Comparison of ENCODE assay signal across 12 cellular contexts in genomic region chr1:77473690-77474089, GRCh38.
DNase-seq lines count a peak whose midpoint lies in the region; ATAC-seq and TF ChIP-seq lines count a peak whose summit lies in the region.
"Had no signal": no experiment of that assay in that cellular context is flagged by ENCODE, and none has a peak within 500 bp of the region (broad histone marks: within the 10 kb centered on the region; RNA-seq: fewer than 3 reads in every experiment).

No MANE protein-coding gene starts in this region.

- TF ChIP-seq EP300 in SK-N-SH (IDR thresholded peaks at IDR 0.05; ENCODE audit: borderline replicate concordance in 1 of 2, low read depth in 1 of 2, low read length in 1 of 2) = peak in 1 of 2 experiments; percentile 83; a peak in 2 of 4 replicates

- TF ChIP-seq CTCF in SK-N-SH (IDR thresholded peaks at IDR 0.05) (no peak), retinal pigment epithelial cell (conservative IDR thresholded peaks at IDR 0.05; ENCODE audit: low read depth, low read length) (no peak)

- H4K20me1 ChIP-seq in SK-N-SH (ENCODE audit: insufficient read depth) = no peaks in the 10 kb centered on the region

- H3K4me1 ChIP-seq in SK-N-SH (ENCODE audit: control insufficient read depth in 1 of 2, insufficient read depth in 2 of 2, low read depth in 1 of 2, low read length in 1 of 2) = peaks cover 0 to 9% of the 10 kb centered on the region in 2 experiments; a peak in 1 of 4 replicates

- H3K79me2 ChIP-seq in SK-N-SH (ENCODE audit: insufficient read depth) = no peaks in the 10 kb centered on the region

- no peaks in the 10 kb centered on the region for H3K9me3 ChIP-seq in SK-N-SH

- no peak overlapping the region for H2AFZ ChIP-seq in SK-N-SH (ENCODE audit: low read depth)

- H3K4me3 ChIP-seq in SK-N-SH (ENCODE audit: low read depth in 2 of 2, low read length in 1 of 2) (no peak overlapping the region), retinal pigment epithelial cell (ENCODE audit: low read length) (no peak overlapping the region)

- H3K9me2 ChIP-seq in SK-N-SH = no peaks in the 10 kb centered on the region

- peak overlapping the region; percentile 7; the same call in 1 of the 2 replicates for H3K4me2 ChIP-seq in SK-N-SH

- CTCF ChIA-PET in SK-N-SH (lab: Yijun Ruan, JAX) = interaction anchor here (0.7 to 1.3 kb wide), 3 partner anchors 11 to 1565 kb away, joined by 3 read pairs; no protein-coding TSS in a partner anchor

- POLR2A ChIA-PET in SK-N-SH (lab: Yijun Ruan, JAX) = no interaction called here

- 0 out of 2 replicates have a peak overlapping the region, but pooled peaks have one; percentile 11 for H3K9ac ChIP-seq in SK-N-SH

- TF ChIP-seq RAD21 in SK-N-SH (IDR thresholded peaks at IDR 0.05; ENCODE audit: low read length) = no peak

- 11% methylated on average over 3 of the region's 3 CpGs for WGBS in SK-N-SH (ENCODE audit: low lambda C conversion rate)

- H3F3A ChIP-seq in SK-N-SH (replicated peaks; ENCODE audit: insufficient read depth) = peaks cover 9% of the 10 kb centered on the region

- DNase-seq in GM04504 (ENCODE audit: low read depth) (peak; percentile 71), SK-N-SH (no peak), fibroblast of gingiva (ENCODE audit: low read depth) (peak; percentile 83), retinal pigment epithelial cell (ENCODE audit: low read depth) (peak; percentile 73), NCI-H524 treated with DMSO at 0.1 percent for 48 hours (lab: John Stamatoyannopoulos, UW) (no peak), DMS53 (lab: John Stamatoyannopoulos, UW) (no peak), hippocampal formation (lab: John Stamatoyannopoulos, UW) (no peak)
- DNase-seq: activated naive CD4-positive, alpha-beta T cell treated with anti-CD3 and anti-CD28 coated beads, Interleukin-2, amount 50 U/mL, for 16 hours; endodermal cell; NCI-H146; NK-92 treated with Interleukin-12 subunit alpha and Interleukin-12 subunit beta, amount 100 ng/mL, for 24 hours had no signal

- ATAC-seq in HG03196 (IDR thresholded peaks at IDR 0.05; ENCODE audit: unreplicated experiment) = no peak

- H3K27me3 ChIP-seq in SK-N-SH (ENCODE audit: insufficient read depth) = no peaks in the 10 kb centered on the region

- peak overlapping the region in 1 of 2 experiments; percentile 57; a peak in 2 of 4 replicates for H3K27ac ChIP-seq in SK-N-SH (ENCODE audit: low read depth in 2 of 2, low read length in 1 of 2)

- peaks cover 0 to 3% of the 10 kb centered on the region in 2 experiments for H3K36me3 ChIP-seq in SK-N-SH (replicated peaks in 1 of 2; ENCODE audit: control insufficient read depth in 1 of 2, insufficient read depth in 2 of 2, low read length in 1 of 2)

TF ChIP-seq in SK-N-SH, 30 proteins besides CTCF, POLR2A, EP300 and RAD21 (continues in another document):
- no peak for TF ChIP-seq GATA2 (CRISPR knock-in tag; IDR thresholded peaks at IDR 0.05)
- TF ChIP-seq JUND (IDR thresholded peaks at IDR 0.05) = peak; percentile 96
- peak; percentile 56; the same call in 1 of the 2 replicates for TF ChIP-seq ZBTB33 (IDR thresholded peaks at IDR 0.05; ENCODE audit: borderline replicate concordance, low read depth)
- TF ChIP-seq TEAD4 (IDR thresholded peaks at IDR 0.05; ENCODE audit: borderline replicate concordance, insufficient read depth) = peak; percentile 65; the same call in 1 of the 2 replicates
- peak; percentile 78 for TF ChIP-seq MAX (IDR thresholded peaks at IDR 0.05; ENCODE audit: low read depth)
- no peak for TF ChIP-seq YY1 (IDR thresholded peaks at IDR 0.05; ENCODE audit: low read depth)
- TF ChIP-seq RXRA (IDR thresholded peaks at IDR 0.05; ENCODE audit: borderline replicate concordance, low read depth) = no peak
- TF ChIP-seq GABPA (IDR thresholded peaks at IDR 0.05; ENCODE audit: low read depth) = no peak
- peak; percentile 88 for TF ChIP-seq TCF12 (IDR thresholded peaks at IDR 0.05)
- TF ChIP-seq FOXJ3 (CRISPR knock-in tag; IDR thresholded peaks at IDR 0.05) = no peak
- TF ChIP-seq USF2 (IDR thresholded peaks at IDR 0.05; ENCODE audit: borderline replicate concordance, low read depth, low read length) = no peak
- no peak for TF ChIP-seq IRF3 (IDR thresholded peaks at IDR 0.05; ENCODE audit: low read depth, low read length)
- TF ChIP-seq ELF1 (IDR thresholded peaks at IDR 0.05) = no peak
- no peak for TF ChIP-seq MXI1 (IDR thresholded peaks at IDR 0.05; ENCODE audit: low read depth, low read length)
- no peak for TF ChIP-seq USF1 (IDR thresholded peaks at IDR 0.05; ENCODE audit: borderline replicate concordance, low read depth)
- peak; percentile 75 for TF ChIP-seq PBX3 (IDR thresholded peaks at IDR 0.05)
- TF ChIP-seq NFIC (IDR thresholded peaks at IDR 0.05; ENCODE audit: borderline replicate concordance) = peak; percentile 95

Comparison
In these comparisons a context has a peak if more than half of its experiments do, and no peak if none do; other contexts are left out.
1. DNase-seq: peak in GM04504 (single experiment), fibroblast of gingiva (single experiment) and retinal pigment epithelial cell (single experiment); none in SK-N-SH (single experiment), NCI-H524 treated with DMSO at 0.1 percent for 48 hours (single experiment), DMS53 (single experiment) and hippocampal formation (0 of 2).